In the genomic region with DNA sequence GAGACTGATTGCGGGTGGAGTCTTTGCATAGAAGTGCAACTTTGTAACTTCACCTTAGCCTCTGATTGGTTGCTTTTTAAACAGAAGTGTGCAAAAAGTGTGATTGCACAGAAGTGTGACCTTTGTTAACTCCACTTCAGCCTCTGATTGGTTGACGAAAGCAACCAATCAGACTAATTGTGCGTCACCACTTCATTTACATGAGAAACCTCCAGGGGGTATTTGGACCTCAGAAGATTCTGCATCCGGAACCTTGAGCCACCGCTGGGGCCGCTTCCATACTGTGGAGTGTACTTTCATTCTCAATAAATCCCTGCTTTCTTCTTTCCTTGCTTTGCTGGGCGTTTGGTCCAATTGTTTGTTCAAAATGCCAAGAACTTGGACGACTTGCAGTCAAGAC, we compare ENCODE assay signal across 9 cellular contexts. TPM values are rescaled to one million over a fixed set of nuclear protein-coding genes. Genes with fewer than 3 reads are reported as not detected.
DNase-seq lines count a peak whose midpoint lies in the region; ATAC-seq and TF ChIP-seq lines count a peak whose summit lies in the region.
"Had no signal": no experiment of that assay in that cellular context is flagged by ENCODE, and none has a peak within 500 bp of the region (broad histone marks: within the 10 kb centered on the region; RNA-seq: fewer than 3 reads in every experiment).

No MANE protein-coding gene starts in this region.

- H3K9me3 Mint-ChIP-seq in stimulated activated naive B cell treated with anti-CD40 and anti-IgM and Interleukin-4, amounts not matched to agents 10 μg/mL and 1 μg/mL and 100 μg/mL, for 72 hours, result no peaks in the 10 kb centered on the region

- H3K27ac Mint-ChIP-seq in stimulated activated naive B cell treated with anti-CD40 and anti-IgM and Interleukin-4, amounts not matched to agents 10 μg/mL and 1 μg/mL and 100 μg/mL, for 72 hours, result peak overlapping the region; percentile 95

- intact Hi-C loops in esophagus squamous epithelium (cut with DNase I), result no loop called here

- H2BK15ac ChIP-seq in neuronal stem cell (ENCODE audit: low read length), result no peak overlapping the region

- TF ChIP-seq POLR2A in esophagus squamous epithelium (IDR thresholded peaks at IDR 0.05), result peak in 1 of 4 donors; percentile 42

- DNase-seq in NCI-H748 treated with DMSO at 0.1 percent for 48 hours (lab: John Stamatoyannopoulos, UW), result peak; percentile 65
- DNase-seq in esophagus squamous epithelium (lab: John Stamatoyannopoulos, UW), result no peak
- DNase-seq in stimulated activated naive B cell treated with anti-CD40 and anti-IgM and Interleukin-4, amounts not matched to agents 10 μg/mL and 1 μg/mL and 100 μg/mL, for 72 hours, result peak; percentile 17
- no peak for DNase-seq in neuronal stem cell (ENCODE audit: low spot score)
- DNase-seq in NCI-H774 (lab: John Stamatoyannopoulos, UW), result no peak
- DNase-seq: SJCRH30 had no signal

- no peaks in the 10 kb centered on the region for H3K27me3 ChIP-seq in esophagus squamous epithelium
- H3K27me3 ChIP-seq in neuronal stem cell (ENCODE audit: control insufficient read depth in 3 of 3, insufficient read depth in 3 of 3, low read depth in 1 of 3, low read length in 3 of 3), result no peaks in the 10 kb centered on the region
- H3K27me3 ChIP-seq: SJCRH30 had no signal

- H4K91ac ChIP-seq in neuronal stem cell (ENCODE audit: low read depth, low read length, poor library complexity), result no peak overlapping the region

- H3K4me3 ChIP-seq in esophagus squamous epithelium, result peak overlapping the region; percentile 8 to 42 (median 22)
- H3K4me3 ChIP-seq in neuronal stem cell (ENCODE audit: low read length in 2 of 2), result no peak overlapping the region
- H3K4me3 ChIP-seq: lung, SJCRH30 had no signal

- peaks cover 15 to 54% (median 18%) of the 10 kb centered on the region in 3 donors for H3K4me1 ChIP-seq in esophagus squamous epithelium
- H3K4me1 ChIP-seq in neuronal stem cell (ENCODE audit: control insufficient read depth in 2 of 2, insufficient read depth in 1 of 2, low read depth in 1 of 2, low read length in 2 of 2), result no peaks in the 10 kb centered on the region

- H3K4ac ChIP-seq in neuronal stem cell (ENCODE audit: low read length), result no peak overlapping the region

- H3K14ac ChIP-seq in neuronal stem cell (ENCODE audit: low read length), result no peak overlapping the region

- H2AK5ac ChIP-seq in neuronal stem cell (ENCODE audit: low read depth, low read length), result no peak overlapping the region

- no peaks in the 10 kb centered on the region for H3K27me3 Mint-ChIP-seq in stimulated activated naive B cell treated with anti-CD40 and anti-IgM and Interleukin-4, amounts not matched to agents 10 μg/mL and 1 μg/mL and 100 μg/mL, for 72 hours

- H3K79me1 ChIP-seq in neuronal stem cell (ENCODE audit: low read depth, low read length), result no peaks in the 10 kb centered on the region

- no peak overlapping the region for H3K9ac ChIP-seq in neuronal stem cell (ENCODE audit: low read depth, low read length, poor library complexity)

- no peak overlapping the region for H3K23ac ChIP-seq in neuronal stem cell (ENCODE audit: low read depth, low read length, poor library complexity)

- no peak overlapping the region for H3K18ac ChIP-seq in neuronal stem cell (ENCODE audit: low read length)

- no peak overlapping the region for H2BK120ac ChIP-seq in neuronal stem cell (ENCODE audit: low read depth, low read length)

- ATAC-seq in GM19023 (IDR thresholded peaks at IDR 0.05; ENCODE audit: unreplicated experiment) (peak; percentile 23), GM18909 (IDR thresholded peaks at IDR 0.05; ENCODE audit: poor library complexity, unreplicated experiment) (no peak)
- peak; percentile 10 to 24 for ATAC-seq in stimulated activated naive B cell treated with anti-CD40 and anti-IgM and Interleukin-4, amounts not matched to agents 10 μg/mL and 1 μg/mL and 100 μg/mL, for 72 hours (replicated peaks)

- no peaks in the 10 kb centered on the region for H3K36me3 ChIP-seq in esophagus squamous epithelium
- H3K36me3 ChIP-seq in neuronal stem cell (replicated peaks in 1 of 2; ENCODE audit: control insufficient read depth in 2 of 2, insufficient read depth in 2 of 2, low read length in 2 of 2), result no peaks in the 10 kb centered on the region

- no peak overlapping the region for H3K4me2 ChIP-seq in neuronal stem cell (ENCODE audit: insufficient read depth, low read length, poor library complexity, severe bottlenecking)

- no peaks in the 10 kb centered on the region for H3K9me3 ChIP-seq in esophagus squamous epithelium
- no peaks in the 10 kb centered on the region for H3K9me3 ChIP-seq in neuronal stem cell (replicated peaks in 1 of 2; ENCODE audit: control insufficient read depth in 2 of 2, insufficient read depth in 1 of 2, low read depth in 1 of 2, low read length in 2 of 2)
- H3K9me3 ChIP-seq: SJCRH30 had no signal

- H3K27ac ChIP-seq in esophagus squamous epithelium (peak overlapping the region; percentile 85 to 99 (median 98)), neuronal stem cell (replicated peaks; ENCODE audit: low read length) (no peak overlapping the region)
- H3K27ac ChIP-seq: SJCRH30 had no signal

- TF ChIP-seq CTCF in esophagus squamous epithelium (IDR thresholded peaks at IDR 0.05), result peak in 2 of 6 experiments; percentile 22 to 24

- H2BK12ac ChIP-seq in neuronal stem cell (ENCODE audit: low read length), result no peak overlapping the region

- H2BK5ac ChIP-seq in neuronal stem cell (ENCODE audit: low read length), result no peak overlapping the region

- no peak overlapping the region for H4K8ac ChIP-seq in neuronal stem cell (ENCODE audit: low read depth, low read length)

- H3K36me3 Mint-ChIP-seq in stimulated activated naive B cell treated with anti-CD40 and anti-IgM and Interleukin-4, amounts not matched to agents 10 μg/mL and 1 μg/mL and 100 μg/mL, for 72 hours, result peaks cover 20 to 23% of the 10 kb centered on the region in 2 donors

- no peak overlapping the region for H2AFZ ChIP-seq in neuronal stem cell (ENCODE audit: low read length)

- peaks cover 42 to 74% of the 10 kb centered on the region in 2 donors for H3K4me1 Mint-ChIP-seq in stimulated activated naive B cell treated with anti-CD40 and anti-IgM and Interleukin-4, amounts not matched to agents 10 μg/mL and 1 μg/mL and 100 μg/mL, for 72 hours

- peak overlapping the region; percentile 46 to 64 for H3K4me3 Mint-ChIP-seq in stimulated activated naive B cell treated with anti-CD40 and anti-IgM and Interleukin-4, amounts not matched to agents 10 μg/mL and 1 μg/mL and 100 μg/mL, for 72 hours

- WGBS in esophagus squamous epithelium, 2 donors, result 37 to 50% methylated on average over 8 of the region's 8 CpGs
- no CpG with 5 or more reads among the region's 8 CpGs for WGBS in neuronal stem cell (ENCODE audit: extremely low coverage in 2 of 2, insufficient read length in 2 of 2, insufficient replicate concordance in 1 of 2), 2 donors

RNA-seq across cellular contexts. Expression of a gene that starts 1.6 kb away (rescaled TPM):
- 10 to 100 TPM; 29.6 to 44.4 (median 35.8) TPM for total RNA-seq in esophagus squamous epithelium
- polyA plus RNA-seq in neuronal stem cell (2013, experiment 1 of 2), result 7.9 TPM
- polyA plus RNA-seq in neuronal stem cell (2013, experiment 2 of 2), result 8.0 TPM

Comparison
In these comparisons a context has a peak if more than half of its experiments do, and no peak if none do; other contexts are left out.
1. DNase-seq: peak in NCI-H748 treated with DMSO at 0.1 percent for 48 hours (single experiment) and stimulated activated naive B cell treated with anti-CD40 and anti-IgM and Interleukin-4, amounts not matched to agents 10 μg/mL and 1 μg/mL and 100 μg/mL, for 72 hours (single experiment); none in esophagus squamous epithelium (single experiment), neuronal stem cell (single experiment) and NCI-H774 (single experiment).
2. H3K4me3 ChIP-seq: peak in esophagus squamous epithelium (4 of 4); none in neuronal stem cell (0 of 2).